In genomic region chr14:58637040-58637390, GRCh38 we compare ENCODE assay signal across 8 cellular contexts. TPM values are rescaled to one million over a fixed set of nuclear protein-coding genes. Genes with fewer than 3 reads are reported as not detected.
DNase-seq lines count a peak whose midpoint lies in the region; ATAC-seq and TF ChIP-seq lines count a peak whose summit lies in the region.

No MANE protein-coding gene starts in this region.

- peaks cover 0 to 6% of the 10 kb centered on the region in 2 donors for H3K36me3 ChIP-seq in psoas muscle (ENCODE audit: insufficient read depth in 1 of 2, low read depth in 1 of 2)

- peak overlapping the region; percentile 54 for H3K27ac Mint-ChIP-seq in activated naive CD8-positive, alpha-beta T cell

- H3K36me3 Mint-ChIP-seq in activated naive CD8-positive, alpha-beta T cell, result no peaks in the 10 kb centered on the region

- H3K4me1 ChIP-seq in psoas muscle, result peaks cover 18% of the 10 kb centered on the region

- DNase-seq in LHCN-M2 (ENCODE audit: low read depth), result peak; percentile 42
- DNase-seq in left cardiac atrium, result peak; percentile 65
- peak in 1 of 2 donors; percentile 37 for DNase-seq in psoas muscle
- no peak for DNase-seq in NCI-H187 treated with DMSO at 0.1 percent for 48 hours (lab: John Stamatoyannopoulos, UW)
- DNase-seq in ecto neural progenitor cell (ENCODE audit: low spot score), result no peak
- no peak for DNase-seq in NCI-H2196 (lab: John Stamatoyannopoulos, UW; ENCODE audit: unreplicated experiment)

- H3K27me3 ChIP-seq in psoas muscle (ENCODE audit: insufficient read depth in 3 of 3, low read length in 2 of 3), result peaks cover 0 to 2% (median 0%) of the 10 kb centered on the region in 3 donors

- peaks cover 23% of the 10 kb centered on the region for H3K27me3 Mint-ChIP-seq in activated naive CD8-positive, alpha-beta T cell

- no peaks in the 10 kb centered on the region for H3K9me3 Mint-ChIP-seq in activated naive CD8-positive, alpha-beta T cell (ENCODE audit: low read depth)

- 6 to 10% (median 8%) methylated on average over 17 of the region's 17 CpGs for WGBS in psoas muscle, 3 donors

- ATAC-seq in left cardiac atrium (peak in 1 of 2 donors; percentile 50), psoas muscle (peak in 2 of 4 donors; percentile 18 to 24)

- no peak for TF ChIP-seq CTCF in psoas muscle (IDR thresholded peaks at IDR 0.05)

- H3K4me3 ChIP-seq in GM08714 (ENCODE audit: low read length) (peak overlapping the region; percentile 69), psoas muscle (peak overlapping the region; percentile 76)

- H3K27ac ChIP-seq in psoas muscle, result peak overlapping the region; percentile 38

- peak overlapping the region; percentile 92 for H3K4me3 Mint-ChIP-seq in activated naive CD8-positive, alpha-beta T cell

- intact Hi-C loops in left cardiac atrium (cut with DNase I) (loop anchor here in 1 of 2 donors (10.0 kb wide), 1 partner anchor 488 kb away; no protein-coding TSS in a partner anchor), psoas muscle (cut with DNase I) (loop anchor here (5.0 to 10.0 kb wide), 3 partner anchors 135 to 418 kb away; no protein-coding TSS in a partner anchor)

- H3K9me3 ChIP-seq in psoas muscle, result no peaks in the 10 kb centered on the region

- H3K4me1 Mint-ChIP-seq in activated naive CD8-positive, alpha-beta T cell (ENCODE audit: low read depth), result peaks cover 27% of the 10 kb centered on the region

RNA-seq across cellular contexts. Expression of gene DACT1, which starts 0.7 kb away (rescaled TPM):
- 0.90 and 1.5 TPM in 2 replicates for total RNA-seq in LHCN-M2 (2014; rRNA removed)
- 9.6 TPM for polyA plus RNA-seq in LHCN-M2 (2012)
- 10 to 100 TPM in 1 of 2 donors, 1 to 10 TPM in 1; 7.0 to 10.3 TPM for total RNA-seq in left cardiac atrium
- 1 to 10 TPM in 3 of 4 donors, under 1 TPM in 1; 0.67 to 3.0 (median 1.5) TPM for total RNA-seq in psoas muscle
- 1 to 10 TPM in 1 of 3 donors, under 1 TPM in 2; 0.34 to 1.0 (median 0.88) TPM for polyA plus RNA-seq in psoas muscle

Comparison
In these comparisons a context has a peak if more than half of its experiments do, and no peak if none do; other contexts are left out.
1. DNase-seq: peak in LHCN-M2 (single experiment) and left cardiac atrium (single experiment); none in NCI-H187 treated with DMSO at 0.1 percent for 48 hours (single experiment), ecto neural progenitor cell (single experiment) and NCI-H2196 (single experiment).